In genomic region chr18:24544141-24544498, GRCh38 we compare ENCODE assay signal across 8 cellular contexts.
DNase-seq lines count a peak whose midpoint lies in the region; ATAC-seq and TF ChIP-seq lines count a peak whose summit lies in the region.

No MANE protein-coding gene starts in this region.

- H3K4me3 ChIP-seq in cardiac muscle cell (no peak overlapping the region), OCI-LY7 (ENCODE audit: low read depth, low read length, poor library complexity, severe bottlenecking) (no peak overlapping the region), fibroblast of the aortic adventitia (ENCODE audit: low read depth, low read length) (no peak overlapping the region), upper lobe of right lung (no peak overlapping the region)

- ATAC-seq in Right ventricle myocardium superior (ENCODE audit: poor library complexity), result no peak
- ATAC-seq in upper lobe of right lung, result peak; percentile 55
- ATAC-seq in GM19467 (IDR thresholded peaks at IDR 0.05; ENCODE audit: unreplicated experiment), result no peak

- no peaks in the 10 kb centered on the region for H3K27me3 ChIP-seq in cardiac muscle cell
- H3K27me3 ChIP-seq in upper lobe of right lung, result no peaks in the 10 kb centered on the region

- no peaks in the 10 kb centered on the region for H3K9me2 ChIP-seq in OCI-LY7 (ENCODE audit: insufficient read depth, low read length)

- peak; percentile 30 for TF ChIP-seq CTCF in cardiac muscle cell (IDR thresholded peaks at IDR 0.05; ENCODE audit: low read depth, low read length)
- peak; percentile 81 for TF ChIP-seq CTCF in OCI-LY7 (conservative IDR thresholded peaks at IDR 0.05; ENCODE audit: low read length)
- peak; percentile 19 for TF ChIP-seq CTCF in fibroblast of the aortic adventitia (IDR thresholded peaks at IDR 0.05; ENCODE audit: insufficient read depth, low read length)
- peak; percentile 30 for TF ChIP-seq CTCF in upper lobe of right lung (IDR thresholded peaks at IDR 0.05)

- intact Hi-C loops in Right ventricle myocardium superior (cut with DNase I), result no loop called here
- intact Hi-C loops in OCI-LY7 (cut with micrococcal nuclease; ENCODE audit: unreplicated experiment), result loop anchor here (2.0 to 10.0 kb wide), 3 partner anchors 51 to 183 kb away; no protein-coding TSS in a partner anchor
- intact Hi-C loops in upper lobe of right lung (cut with DNase I), result no loop called here

- H3K9me3 ChIP-seq in cardiac muscle cell (ENCODE audit: low read depth) (no peaks in the 10 kb centered on the region), OCI-LY7 (ENCODE audit: low read length) (no peaks in the 10 kb centered on the region), upper lobe of right lung (no peaks in the 10 kb centered on the region)

- CTCF ChIA-PET in OCI-LY7 (lab: Charles Lee; ENCODE audit: unreplicated experiment), result interaction anchor here (1.1 kb wide), 1 partner anchor 55 kb away, joined by 3 read pairs; no protein-coding TSS in a partner anchor

- BruUV-seq in OCI-LY7 (replicated peaks; lab: Mats Ljungman, UMichigan), result no TSS peak

- no peak overlapping the region for H3K4me2 ChIP-seq in OCI-LY7 (ENCODE audit: low read length)

- POLR2A ChIA-PET in OCI-LY7 (lab: Charles Lee), result interaction anchor here (0.7 kb wide), 1 partner anchor 26 kb away, joined by 3 read pairs; no protein-coding TSS in a partner anchor

- H4K20me1 ChIP-seq in OCI-LY7 (ENCODE audit: insufficient read depth, low read length), result no peaks in the 10 kb centered on the region

- DNase-seq in cardiac muscle cell (ENCODE audit: low read depth in 1 of 2, low spot score in 1 of 2) (peak; percentile 44 to 61), Right ventricle myocardium superior (no peak), OCI-LY7 (ENCODE audit: low spot score) (peak; percentile 21), fibroblast of the aortic adventitia (ENCODE audit: low read depth) (peak; percentile 43), upper lobe of right lung (no peak), NCI-H187 treated with DMSO at 0.1 percent for 48 hours (lab: John Stamatoyannopoulos, UW) (no peak)
- no peak for DNase-seq in stimulated activated CD4-positive, alpha-beta T cell treated with anti-CD3 and anti-CD28 coated beads, Interleukin-4, amount 100 ng/mL, for 1 hour

- no peak overlapping the region for H2AFZ ChIP-seq in OCI-LY7 (ENCODE audit: low read length)

- no peaks in the 10 kb centered on the region for H3K36me3 ChIP-seq in cardiac muscle cell
- no peaks in the 10 kb centered on the region for H3K36me3 ChIP-seq in OCI-LY7 (ENCODE audit: insufficient read depth, low read length)
- no peaks in the 10 kb centered on the region for H3K36me3 ChIP-seq in upper lobe of right lung

- H3K4me1 ChIP-seq in cardiac muscle cell (ENCODE audit: low read depth), result no peaks in the 10 kb centered on the region
- H3K4me1 ChIP-seq in OCI-LY7 (ENCODE audit: insufficient read depth, low read length, poor library complexity, severe bottlenecking), result no peaks in the 10 kb centered on the region
- H3K4me1 ChIP-seq in upper lobe of right lung, result no peaks in the 10 kb centered on the region

- H3K79me2 ChIP-seq in OCI-LY7 (ENCODE audit: insufficient read depth, low read depth, low read length), result no peaks in the 10 kb centered on the region

- H3K27ac ChIP-seq in cardiac muscle cell (no peak overlapping the region), OCI-LY7 (ENCODE audit: low read depth, low read length, poor library complexity, severe bottlenecking) (no peak overlapping the region), upper lobe of right lung (no peak overlapping the region)

Comparison
In these comparisons a context has a peak if more than half of its experiments do, and no peak if none do; other contexts are left out.
1. DNase-seq: peak in cardiac muscle cell (2 of 2), OCI-LY7 (single experiment) and fibroblast of the aortic adventitia (single experiment); none in Right ventricle myocardium superior (single experiment), upper lobe of right lung (single experiment), NCI-H187 treated with DMSO at 0.1 percent for 48 hours (single experiment) and stimulated activated CD4-positive, alpha-beta T cell treated with anti-CD3 and anti-CD28 coated beads, Interleukin-4, amount 100 ng/mL, for 1 hour (single experiment).
2. CTCF ChIP-seq: peak in every context shown above with its lines; median percentile 81 in OCI-LY7; 30 in cardiac muscle cell; 30 in upper lobe of right lung; 19 in fibroblast of the aortic adventitia.